Comparison of ENCODE assay signal across 7 cellular contexts in genomic region chr1:77888071-77888428, GRCh38. TPM values are rescaled to one million over a fixed set of nuclear protein-coding genes. Genes with fewer than 3 reads are reported as not detected.
DNase-seq lines count a peak whose midpoint lies in the region; ATAC-seq and TF ChIP-seq lines count a peak whose summit lies in the region.

No MANE protein-coding gene starts in this region.

- TF ChIP-seq POLR2A in esophagus muscularis mucosa (IDR thresholded peaks at IDR 0.05; ENCODE audit: low read depth), result no peak

- peaks cover 6 to 15% (median 10%) of the 10 kb centered on the region in 3 donors for H3K36me3 Mint-ChIP-seq in naive thymus-derived CD8-positive, alpha-beta T cell

- H3K4me3 ChIP-seq in esophagus muscularis mucosa, result peak overlapping the region; percentile 79 to 98 (median 85)

- intact Hi-C loops in esophagus muscularis mucosa (cut with DNase I), result loop anchor here (2.0 kb wide), 1 partner anchor 55 kb away; no protein-coding TSS in a partner anchor

- TF ChIP-seq EP300 in esophagus muscularis mucosa (IDR thresholded peaks at IDR 0.05), result no peak

- no peaks in the 10 kb centered on the region for H3K9me3 ChIP-seq in esophagus muscularis mucosa

- peak overlapping the region in 1 of 10 donors; percentile 19 for H3K27ac Mint-ChIP-seq in naive thymus-derived CD8-positive, alpha-beta T cell

- peaks cover 0 to 4% (median 0%) of the 10 kb centered on the region in 9 donors for H3K9me3 Mint-ChIP-seq in naive thymus-derived CD8-positive, alpha-beta T cell

- peak; percentile 6 for DNase-seq in GM19238 (ENCODE audit: insufficient read length, low spot score)
- peak; percentile 64 for DNase-seq in RPMI7951 (ENCODE audit: low read depth)
- DNase-seq in esophagus muscularis mucosa (ENCODE audit: extremely low spot score), result no peak
- no peak for DNase-seq in naive thymus-derived CD8-positive, alpha-beta T cell
- no peak for DNase-seq in NCI-H345 (lab: John Stamatoyannopoulos, UW)

- no peak for ATAC-seq in naive thymus-derived CD8-positive, alpha-beta T cell
- ATAC-seq in GM21529 (IDR thresholded peaks at IDR 0.05; ENCODE audit: unreplicated experiment), result no peak
- no peak for ATAC-seq in HG03457 (IDR thresholded peaks at IDR 0.05; ENCODE audit: unreplicated experiment)

- POLR2A ChIA-PET in naive thymus-derived CD8-positive, alpha-beta T cell (lab: Charles Lee), result no interaction called here

- H3K27me3 Mint-ChIP-seq in naive thymus-derived CD8-positive, alpha-beta T cell, result peaks cover 10 to 24% (median 21%) of the 10 kb centered on the region in 5 donors

- H3K4me1 Mint-ChIP-seq in naive thymus-derived CD8-positive, alpha-beta T cell, result peaks cover 9 to 15% (median 10%) of the 10 kb centered on the region in 4 donors

- H3K27me3 ChIP-seq in esophagus muscularis mucosa, result no peaks in the 10 kb centered on the region

- no peak for TF ChIP-seq CTCF in esophagus muscularis mucosa (IDR thresholded peaks at IDR 0.05)

- WGBS in esophagus muscularis mucosa, result 28% methylated on average over 9 of the region's 11 CpGs

- peaks cover 0 to 39% (median 32%) of the 10 kb centered on the region in 4 donors for H3K4me1 ChIP-seq in esophagus muscularis mucosa

- H3K4me3 Mint-ChIP-seq in naive thymus-derived CD8-positive, alpha-beta T cell, result peak overlapping the region; percentile 66 to 83 (median 76)

- peak overlapping the region; percentile 92 to 98 (median 97) for H3K27ac ChIP-seq in esophagus muscularis mucosa (replicated peaks in 1 of 4)

- H3K36me3 ChIP-seq in esophagus muscularis mucosa, result peaks cover 0 to 26% (median 3%) of the 10 kb centered on the region in 4 donors

RNA-seq across cellular contexts. Expression of gene NEXN, which starts 0.4 kb away (rescaled TPM):
- total RNA-seq in RPMI7951 (2014; rRNA removed; shearing (Covaris generic)), result 1.7 and 3.4 TPM in 2 replicates
- 100 to 1,000 TPM; 153 to 272 (median 240) TPM for total RNA-seq in esophagus muscularis mucosa
- total RNA-seq in naive thymus-derived CD8-positive, alpha-beta T cell, result under 1 TPM; 0.26 to 0.33 TPM
- 1 to 10 TPM in 1 of 3 donors, under 1 TPM in 2; 0.36 to 1.7 (median 0.74) TPM for polyA plus RNA-seq in naive thymus-derived CD8-positive, alpha-beta T cell

Comparison
In these comparisons a context has a peak if more than half of its experiments do, and no peak if none do; other contexts are left out.
1. DNase-seq: peak in GM19238 (single experiment) and RPMI7951 (single experiment); none in esophagus muscularis mucosa (single experiment), naive thymus-derived CD8-positive, alpha-beta T cell (0 of 10) and NCI-H345 (single experiment).
2. RNA of gene NEXN, which starts 0.4 kb away (total RNA-seq): 153 to 272 TPM in esophagus muscularis mucosa; 1.7 to 3.4 TPM in RPMI7951 and 0.26 to 0.33 TPM in naive thymus-derived CD8-positive, alpha-beta T cell; every median in the first group is over 10 times any median in the second.